8 cellular contexts compared by ENCODE assay signal in genomic region chr11:62831520-62832345, GRCh38. TPM values are rescaled to one million over a fixed set of nuclear protein-coding genes. Genes with fewer than 3 reads are reported as not detected.
DNase-seq lines count a peak whose midpoint lies in the region; FAIRE-seq and TF ChIP-seq lines count a peak whose summit lies in the region.

TSS of gene STX5 (minus strand) at chr11:62832051. CDS start at chr11:62831243, 808 bp downstream.

- peaks cover 35% of the 10 kb centered on the region for H3K4me1 Mint-ChIP-seq in HFFc6 (ENCODE audit: low read depth)
- H3K4me1 Mint-ChIP-seq in activated naive CD4-positive, alpha-beta T cell treated with anti-CD3 and anti-CD28 coated beads, Interleukin-2, amount 10 ng/mL, durations not matched to agents 7 days and 5 days = peaks cover 45% of the 10 kb centered on the region

- peak; percentile 84 for TF ChIP-seq POLR2A in NB4 (IDR thresholded peaks at IDR 0.05; ENCODE audit: extremely low read depth, insufficient read length)

- no peaks in the 10 kb centered on the region for H3K27me3 ChIP-seq in neutrophil

- peak; percentile 87 for DNase-seq in GM04503 (ENCODE audit: low read depth)
- DNase-seq in HFFc6 = peak; percentile 97
- peak; percentile 99 for DNase-seq in NB4 (ENCODE audit: low read depth)
- peak; percentile 90 for DNase-seq in SK-N-MC (ENCODE audit: low read depth, low spot score)
- DNase-seq in activated naive CD4-positive, alpha-beta T cell treated with anti-CD3 and anti-CD28 coated beads, Interleukin-2, amount 10 ng/mL, durations not matched to agents 7 days and 5 days = peak; percentile 100
- DNase-seq in frontal cortex (ENCODE audit: low spot score in 2 of 2) = peak; percentile 93 to 98
- peak; percentile 89 to 100 (median 99) for DNase-seq in substantia nigra (lab: John Stamatoyannopoulos, UW)

- peak within 1 kb of the TSS; percentile 92 for H3K9ac ChIP-seq in SK-N-MC (ENCODE audit: insufficient read length)

- H3K36me3 Mint-ChIP-seq in HFFc6 (ENCODE audit: low read depth) = peaks cover 31% of the 10 kb centered on the region
- H3K36me3 Mint-ChIP-seq in activated naive CD4-positive, alpha-beta T cell treated with anti-CD3 and anti-CD28 coated beads, Interleukin-2, amount 10 ng/mL, durations not matched to agents 7 days and 5 days = peaks cover 39% of the 10 kb centered on the region

- H3K9me3 Mint-ChIP-seq in HFFc6 = no peaks in the 10 kb centered on the region
- no peaks in the 10 kb centered on the region for H3K9me3 Mint-ChIP-seq in activated naive CD4-positive, alpha-beta T cell treated with anti-CD3 and anti-CD28 coated beads, Interleukin-2, amount 10 ng/mL, durations not matched to agents 7 days and 5 days

- CTCF ChIA-PET in activated naive CD4-positive, alpha-beta T cell treated with anti-CD3 and anti-CD28 coated beads, Interleukin-2, amount 10 ng/mL, durations not matched to agents 7 days and 5 days (lab: Charles Lee) = interaction anchor here (0.5 to 2.1 kb wide), 3 partner anchors 45 to 59 kb away, joined by 3 to 18 read pairs (median 3); partner anchors contain the start of genes SLC3A2 and TMEM179B

- H3K4me3 Mint-ChIP-seq in HFFc6 = peak within 1 kb of the TSS; percentile 95
- H3K4me3 Mint-ChIP-seq in activated naive CD4-positive, alpha-beta T cell treated with anti-CD3 and anti-CD28 coated beads, Interleukin-2, amount 10 ng/mL, durations not matched to agents 7 days and 5 days = peak within 1 kb of the TSS; percentile 90

- peak; percentile 76 for FAIRE-seq in frontal cortex (lab: Jason Lieb, UNC)

- no peaks in the 10 kb centered on the region for H3K9me3 ChIP-seq in SK-N-MC (ENCODE audit: low read depth, low read length)
- H3K9me3 ChIP-seq in neutrophil = no peaks in the 10 kb centered on the region

- peaks cover 25 to 27% of the 10 kb centered on the region in 2 experiments for H3K4me1 ChIP-seq in neutrophil (ENCODE audit: control insufficient read depth in 1 of 2, insufficient read depth in 1 of 2, low read depth in 1 of 2, low read length in 1 of 2)

- peak within 1 kb of the TSS; percentile 99 for H3K27ac Mint-ChIP-seq in HFFc6
- H3K27ac Mint-ChIP-seq in activated naive CD4-positive, alpha-beta T cell treated with anti-CD3 and anti-CD28 coated beads, Interleukin-2, amount 10 ng/mL, durations not matched to agents 7 days and 5 days = peak within 1 kb of the TSS; percentile 98

- no peak for TF ChIP-seq CTCF in HFFc6 (IDR thresholded peaks at IDR 0.05)
- no peak for TF ChIP-seq CTCF in NB4 (IDR thresholded peaks at IDR 0.05; ENCODE audit: low read depth, low read length)
- TF ChIP-seq CTCF in neutrophil (IDR thresholded peaks at IDR 0.05) = peak; percentile 35

- H3K4me3 ChIP-seq in NB4 (ENCODE audit: low read depth, low read length) (peak within 1 kb of the TSS; percentile 89), SK-N-MC (peak within 1 kb of the TSS; percentile 94), neutrophil (ENCODE audit: low read depth in 1 of 2, low read length in 1 of 2) (peak within 1 kb of the TSS; percentile 77 to 97)

- H3K27ac ChIP-seq in SK-N-MC = peak within 1 kb of the TSS; percentile 82
- peak within 1 kb of the TSS; percentile 97 for H3K27ac ChIP-seq in neutrophil
- H3K27ac ChIP-seq in substantia nigra (ENCODE audit: low read depth, low read length, poor library complexity, severe bottlenecking) = peak within 1 kb of the TSS; percentile 95

- peaks cover 7% of the 10 kb centered on the region for H3K27me3 Mint-ChIP-seq in HFFc6 (ENCODE audit: insufficient read depth)
- H3K27me3 Mint-ChIP-seq in activated naive CD4-positive, alpha-beta T cell treated with anti-CD3 and anti-CD28 coated beads, Interleukin-2, amount 10 ng/mL, durations not matched to agents 7 days and 5 days = no peaks in the 10 kb centered on the region

- H3K36me3 ChIP-seq in SK-N-MC (ENCODE audit: insufficient read depth, low read length) (peaks cover 36% of the 10 kb centered on the region), neutrophil (peaks cover 23% of the 10 kb centered on the region)

RNA-seq across cellular contexts. Expression of gene STX5, which starts in this region (rescaled TPM):
- 10 to 100 TPM; 41.4 to 54.6 (median 47.8) TPM for total RNA-seq in HFFc6 (2021; fragmentation: NEBNext Ultra II Directional; extraction: Animal tissue kit (Norgen Biotek cat#: 25700))
- 31.0 TPM for total RNA-seq in frontal cortex

Comparison
In these comparisons a context has a peak if more than half of its experiments do, and no peak if none do; other contexts are left out.
1. Peak in every context shown above with its lines: DNase-seq, H3K4me3 ChIP-seq and H3K27ac ChIP-seq.